In the genomic region with DNA sequence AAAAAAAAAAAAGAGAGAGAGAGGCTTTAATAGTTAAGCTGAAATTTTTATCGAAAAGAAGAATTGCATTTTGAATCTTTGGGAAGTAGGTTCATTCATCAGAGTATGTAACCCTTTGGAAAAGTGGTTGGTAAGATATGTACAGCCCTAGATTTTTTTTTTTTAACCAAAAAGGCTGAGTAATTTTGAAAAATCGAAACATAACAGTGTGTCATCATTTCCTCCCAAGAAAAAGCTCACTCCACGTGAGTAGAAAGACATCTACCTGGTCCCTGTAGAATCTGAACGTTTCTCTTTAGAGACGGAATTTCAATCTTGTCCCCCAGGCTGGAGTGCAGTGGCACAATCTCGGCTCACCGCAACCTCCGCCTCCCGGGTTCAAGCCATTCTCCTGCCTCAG, we compare ENCODE assay signal across 23 cellular contexts. TPM values are rescaled to one million over a fixed set of nuclear protein-coding genes. Genes with fewer than 3 reads are reported as not detected.
"Had no signal": no experiment of that assay in that cellular context is flagged by ENCODE, and none has a peak within 500 bp of the region (broad histone marks: within the 10 kb centered on the region; RNA-seq: fewer than 3 reads in every experiment).

No MANE protein-coding gene starts in this region.

- H3K4me3 Mint-ChIP-seq: IgD-negative memory B cell had no signal

- H3K27ac ChIP-seq: KMS-11, RWPE1 had no signal

- H3K4me3 ChIP-seq: K562 had no signal

- H3K27ac Mint-ChIP-seq: IgD-negative memory B cell had no signal

- DNase-seq: Kasumi-1, MV-4-11, NCI-H1048, NCI-H1105, NCI-H1417, NCI-H1436 treated with DMSO at 0.1 percent for 48 hours, NCI-H1694 treated with DMSO at 0.1 percent for 48 hours, NCI-H1930, NCI-H2081, NCI-H2107, NCI-H2227 treated with DMSO at 0.1 percent for 48 hours, NCI-H524, NCI-H526 treated with DMSO at 0.1 percent for 48 hours, NCI-H748 treated with DMSO at 0.1 percent for 48 hours, SHP77, T-helper 1 cell had no signal

- H3K9me3 Mint-ChIP-seq: IgD-negative memory B cell had no signal

- H3K36me3 Mint-ChIP-seq: IgD-negative memory B cell had no signal

- H3K4me1 Mint-ChIP-seq: IgD-negative memory B cell had no signal

RNA-seq across cellular contexts. Expression of a gene that starts 16.2 kb away (rescaled TPM):
- total RNA-seq: K562, M059J, NCI-H460, SK-MEL-5 had no signal
- polyA plus RNA-seq: IgD-negative memory B cell, K562 had no signal
